ENCODE assay signal across 1 cellular context in the genomic region with DNA sequence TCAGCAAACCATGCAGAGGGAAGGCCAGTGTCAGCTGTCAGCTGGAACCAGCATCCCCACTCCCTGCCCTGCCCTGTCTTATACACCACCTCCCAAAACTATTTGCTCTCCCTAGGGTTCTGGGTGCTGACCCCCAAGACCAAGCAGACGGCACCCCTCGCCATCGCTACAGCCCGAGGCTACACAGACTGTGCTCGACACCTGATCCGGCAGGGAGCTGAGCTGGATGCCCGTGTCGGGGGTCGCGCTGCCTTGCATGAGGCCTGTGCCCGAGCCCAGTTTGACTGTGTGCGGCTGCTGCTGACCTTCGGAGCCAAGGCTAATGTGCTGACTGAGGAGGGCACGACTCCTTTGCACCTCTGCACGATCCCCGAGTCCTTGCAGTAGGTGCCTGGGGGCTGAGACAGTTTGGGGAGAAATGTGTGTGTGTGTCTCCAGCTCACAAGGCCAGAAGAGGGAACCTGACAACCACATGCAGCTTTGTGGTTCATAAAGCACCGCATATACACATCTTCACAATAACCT.
TF ChIP-seq lines count a peak whose summit lies in the region.

No MANE protein-coding gene starts in this region.

TF ChIP-seq in GM12878, 131 proteins besides CTCF, POLR2A, EP300 and RAD21:
- no peak for TF ChIP-seq SUZ12 (IDR thresholded peaks at IDR 0.05; ENCODE audit: unreplicated experiment)
- no peak for TF ChIP-seq RFX5 (IDR thresholded peaks at IDR 0.05; ENCODE audit: low read depth, low read length)
- no peak for TF ChIP-seq EZH2 (IDR thresholded peaks at IDR 0.05; ENCODE audit: borderline replicate concordance, control insufficient read depth, low read depth, low read length)
- TF ChIP-seq IRF4 (IDR thresholded peaks at IDR 0.05; ENCODE audit: low read depth, low read length) = no peak
- TF ChIP-seq NFYA (IDR thresholded peaks at IDR 0.05; ENCODE audit: borderline replicate concordance, low read depth, low read length) = no peak
- TF ChIP-seq RBBP5 (conservative IDR thresholded peaks at IDR 0.05) = no peak
- TF ChIP-seq KLF5 (IDR thresholded peaks at IDR 0.05; ENCODE audit: partially characterized antibody) = no peak
- no peak for TF ChIP-seq CHD4 (IDR thresholded peaks at IDR 0.05)
- no peak for TF ChIP-seq KDM1A (IDR thresholded peaks at IDR 0.05; ENCODE audit: borderline replicate concordance)
- no peak for TF ChIP-seq JUND (IDR thresholded peaks at IDR 0.05; ENCODE audit: low read depth, low read length)
- TF ChIP-seq NBN (IDR thresholded peaks at IDR 0.05) = no peak
- TF ChIP-seq, protein P1, sequence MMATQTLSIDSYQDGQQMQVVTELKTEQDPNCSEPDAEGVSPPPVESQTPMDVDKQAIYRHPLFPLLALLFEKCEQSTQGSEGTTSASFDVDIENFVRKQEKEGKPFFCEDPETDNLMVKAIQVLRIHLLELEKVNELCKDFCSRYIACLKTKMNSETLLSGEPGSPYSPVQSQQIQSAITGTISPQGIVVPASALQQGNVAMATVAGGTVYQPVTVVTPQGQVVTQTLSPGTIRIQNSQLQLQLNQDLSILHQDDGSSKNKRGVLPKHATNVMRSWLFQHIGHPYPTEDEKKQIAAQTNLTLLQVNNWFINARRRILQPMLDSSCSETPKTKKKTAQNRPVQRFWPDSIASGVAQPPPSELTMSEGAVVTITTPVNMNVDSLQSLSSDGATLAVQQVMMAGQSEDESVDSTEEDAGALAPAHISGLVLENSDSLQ (IDR thresholded peaks at IDR 0.05) = no peak
- TF ChIP-seq STAT1 (conservative IDR thresholded peaks at IDR 0.05) = no peak
- TF ChIP-seq, protein P2, sequence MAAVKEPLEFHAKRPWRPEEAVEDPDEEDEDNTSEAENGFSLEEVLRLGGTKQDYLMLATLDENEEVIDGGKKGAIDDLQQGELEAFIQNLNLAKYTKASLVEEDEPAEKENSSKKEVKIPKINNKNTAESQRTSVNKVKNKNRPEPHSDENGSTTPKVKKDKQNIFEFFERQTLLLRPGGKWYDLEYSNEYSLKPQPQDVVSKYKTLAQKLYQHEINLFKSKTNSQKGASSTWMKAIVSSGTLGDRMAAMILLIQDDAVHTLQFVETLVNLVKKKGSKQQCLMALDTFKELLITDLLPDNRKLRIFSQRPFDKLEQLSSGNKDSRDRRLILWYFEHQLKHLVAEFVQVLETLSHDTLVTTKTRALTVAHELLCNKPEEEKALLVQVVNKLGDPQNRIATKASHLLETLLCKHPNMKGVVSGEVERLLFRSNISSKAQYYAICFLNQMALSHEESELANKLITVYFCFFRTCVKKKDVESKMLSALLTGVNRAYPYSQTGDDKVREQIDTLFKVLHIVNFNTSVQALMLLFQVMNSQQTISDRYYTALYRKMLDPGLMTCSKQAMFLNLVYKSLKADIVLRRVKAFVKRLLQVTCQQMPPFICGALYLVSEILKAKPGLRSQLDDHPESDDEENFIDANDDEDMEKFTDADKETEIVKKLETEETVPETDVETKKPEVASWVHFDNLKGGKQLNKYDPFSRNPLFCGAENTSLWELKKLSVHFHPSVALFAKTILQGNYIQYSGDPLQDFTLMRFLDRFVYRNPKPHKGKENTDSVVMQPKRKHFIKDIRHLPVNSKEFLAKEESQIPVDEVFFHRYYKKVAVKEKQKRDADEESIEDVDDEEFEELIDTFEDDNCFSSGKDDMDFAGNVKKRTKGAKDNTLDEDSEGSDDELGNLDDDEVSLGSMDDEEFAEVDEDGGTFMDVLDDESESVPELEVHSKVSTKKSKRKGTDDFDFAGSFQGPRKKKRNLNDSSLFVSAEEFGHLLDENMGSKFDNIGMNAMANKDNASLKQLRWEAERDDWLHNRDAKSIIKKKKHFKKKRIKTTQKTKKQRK (IDR thresholded peaks at IDR 0.05; ENCODE audit: low read depth, low read length) = no peak
